In the genomic region with DNA sequence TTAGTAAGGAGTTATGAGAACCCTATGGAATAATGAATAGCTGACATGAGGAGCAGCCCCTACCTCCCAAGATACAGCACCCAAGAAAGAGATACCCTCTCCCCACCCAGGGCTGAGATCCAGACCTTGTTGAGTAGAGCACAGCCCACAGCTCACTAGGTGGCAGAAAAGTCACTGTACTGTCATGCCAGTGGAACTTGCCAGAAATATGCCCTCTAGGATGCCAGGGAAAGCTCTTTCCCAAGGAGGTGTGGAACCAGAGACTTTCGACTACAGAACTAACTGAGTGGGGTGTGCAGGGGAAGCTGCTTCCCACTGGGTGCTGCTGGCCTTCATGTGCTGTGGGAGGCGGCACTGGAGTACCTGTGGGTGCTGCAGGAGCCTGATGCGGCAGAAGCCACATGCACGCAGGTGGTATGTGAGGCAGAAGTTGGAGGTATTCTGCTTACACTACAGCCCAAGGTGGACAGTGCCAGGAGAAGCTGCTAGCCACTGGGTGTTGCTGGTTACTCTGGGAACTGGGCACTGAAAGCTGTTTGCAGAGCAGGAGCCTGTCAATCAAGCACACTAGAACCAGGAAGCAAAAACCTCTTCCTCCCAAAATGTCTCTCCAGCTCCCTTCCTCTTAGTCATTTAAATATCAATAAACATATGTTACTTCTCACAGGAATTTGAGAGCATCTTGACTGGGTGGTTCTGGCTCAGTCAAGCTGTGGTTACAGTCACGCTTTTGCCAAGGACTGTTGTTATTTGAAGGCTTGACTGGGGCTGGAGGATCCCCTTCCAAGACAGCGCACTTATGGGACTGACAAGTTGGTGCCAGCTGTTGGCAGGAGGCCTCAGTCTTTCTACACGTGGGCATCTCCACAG, we compare ENCODE assay signal across 13 cellular contexts. TPM values are rescaled to one million over a fixed set of nuclear protein-coding genes. Genes with fewer than 3 reads are reported as not detected.
DNase-seq lines count a peak whose midpoint lies in the region; ATAC-seq and TF ChIP-seq lines count a peak whose summit lies in the region.
"Had no signal": no experiment of that assay in that cellular context is flagged by ENCODE, and none has a peak within 500 bp of the region (broad histone marks: within the 10 kb centered on the region; RNA-seq: fewer than 3 reads in every experiment).

No MANE protein-coding gene starts in this region.

- DNase-seq in NCI-H510A treated with DMSO at 0.1 percent for 48 hours (lab: John Stamatoyannopoulos, UW) (peak; percentile 48), NCI-H510A (lab: John Stamatoyannopoulos, UW) (no peak), NCI-H2029 (lab: John Stamatoyannopoulos, UW) (peak; percentile 93), choroid plexus epithelial cell (ENCODE audit: low read depth) (peak; percentile 21), prostate gland (ENCODE audit: low spot score) (peak; percentile 54)
- DNase-seq in activated effector memory CD4-positive, alpha-beta T cell treated with Interleukin-2 at 50 U/mL for 16 hours = no peak
- DNase-seq: activated CD4-positive, alpha-beta T cell treated with anti-CD3 and anti-CD28 coated beads, Interleukin-2, amount 10 ng/mL, durations not matched to agents 7 days and 5 days; activated naive CD8-positive, alpha-beta T cell treated with anti-CD3 and anti-CD28 coated beads for 36 hours; SHP77 treated with DMSO at 0.1 percent for 48 hours had no signal

- no peak overlapping the region for H3K4me3 ChIP-seq in choroid plexus epithelial cell (ENCODE audit: low read depth, low read length)
- H3K4me3 ChIP-seq in prostate gland = no peak overlapping the region

- no peaks in the 10 kb centered on the region for H3K36me3 ChIP-seq in prostate gland

- 65% methylated on average over 7 of the region's 7 CpGs for WGBS in prostate gland

- peak overlapping the region in 1 of 2 donors; percentile 14 for H3K27ac ChIP-seq in prostate gland
- H3K27ac ChIP-seq: parathyroid adenoma had no signal

- no peak for ATAC-seq in GM21529 (IDR thresholded peaks at IDR 0.05; ENCODE audit: unreplicated experiment)
- no peak for ATAC-seq in GM19351 (IDR thresholded peaks at IDR 0.05; ENCODE audit: unreplicated experiment)

- TF ChIP-seq CTCF in choroid plexus epithelial cell (conservative IDR thresholded peaks at IDR 0.05; ENCODE audit: low read depth, low read length) = no peak
- no peak for TF ChIP-seq CTCF in prostate gland (IDR thresholded peaks at IDR 0.05)

- intact Hi-C loops in prostate gland (cut with DNase I) = no loop called here

- no peaks in the 10 kb centered on the region for H3K9me3 ChIP-seq in prostate gland

- TF ChIP-seq POLR2A in prostate gland (IDR thresholded peaks at IDR 0.05) = no peak

- H3K27me3 ChIP-seq in prostate gland (replicated peaks; ENCODE audit: insufficient read depth) = no peaks in the 10 kb centered on the region

- no peaks in the 10 kb centered on the region for H3K4me1 ChIP-seq in prostate gland (replicated peaks)
- H3K4me1 ChIP-seq: parathyroid adenoma had no signal

RNA-seq across cellular contexts. Expression of a gene that starts 17.9 kb away (rescaled TPM):
- total RNA-seq in prostate gland = 1 to 10 TPM; 1.7 to 4.4 TPM

RNA-seq across cellular contexts. Expression of a gene that starts 21.7 kb away (rescaled TPM):
- not detected for total RNA-seq in prostate gland
- total RNA-seq: activated CD4-positive, alpha-beta T cell treated with anti-CD3 and anti-CD28 coated beads, Interleukin-2, amount 10 ng/mL, durations not matched to agents 7 days and 5 days; activated naive CD8-positive, alpha-beta T cell treated with anti-CD3 and anti-CD28 coated beads for 36 hours; kidney epithelial cell had no signal

RNA-seq across cellular contexts. Expression of a gene that starts 26.1 kb away (rescaled TPM):
- not detected for total RNA-seq in prostate gland
- total RNA-seq: activated CD4-positive, alpha-beta T cell treated with anti-CD3 and anti-CD28 coated beads, Interleukin-2, amount 10 ng/mL, durations not matched to agents 7 days and 5 days; activated naive CD8-positive, alpha-beta T cell treated with anti-CD3 and anti-CD28 coated beads for 36 hours; kidney epithelial cell had no signal

RNA-seq across cellular contexts. Expression of a gene that starts 42.4 kb away (rescaled TPM):
- not detected for total RNA-seq in prostate gland
- total RNA-seq: activated CD4-positive, alpha-beta T cell treated with anti-CD3 and anti-CD28 coated beads, Interleukin-2, amount 10 ng/mL, durations not matched to agents 7 days and 5 days; activated naive CD8-positive, alpha-beta T cell treated with anti-CD3 and anti-CD28 coated beads for 36 hours; kidney epithelial cell had no signal

RNA-seq across cellular contexts. Expression of a gene that starts 50.5 kb away (rescaled TPM):
- total RNA-seq in prostate gland = not detected
- total RNA-seq: activated CD4-positive, alpha-beta T cell treated with anti-CD3 and anti-CD28 coated beads, Interleukin-2, amount 10 ng/mL, durations not matched to agents 7 days and 5 days; activated naive CD8-positive, alpha-beta T cell treated with anti-CD3 and anti-CD28 coated beads for 36 hours; kidney epithelial cell had no signal

Comparison
In these comparisons a context has a peak if more than half of its experiments do, and no peak if none do; other contexts are left out.
1. DNase-seq: peak in NCI-H510A treated with DMSO at 0.1 percent for 48 hours (single experiment), NCI-H2029 (single experiment), choroid plexus epithelial cell (single experiment) and prostate gland (single experiment); none in NCI-H510A (single experiment) and activated effector memory CD4-positive, alpha-beta T cell treated with Interleukin-2 at 50 U/mL for 16 hours (single experiment).